11 cellular contexts compared by ENCODE assay signal in genomic region chr9:15512204-15512603, GRCh38. TPM values are rescaled to one million over a fixed set of nuclear protein-coding genes. Genes with fewer than 3 reads are reported as not detected.
DNase-seq lines count a peak whose midpoint lies in the region; ATAC-seq and TF ChIP-seq lines count a peak whose summit lies in the region.
"Had no signal": no experiment of that assay in that cellular context is flagged by ENCODE, and none has a peak within 500 bp of the region (broad histone marks: within the 10 kb centered on the region; RNA-seq: fewer than 3 reads in every experiment).

No MANE protein-coding gene starts in this region.

- no peaks in the 10 kb centered on the region for H3K27me3 ChIP-seq in dorsolateral prefrontal cortex
- H3K27me3 ChIP-seq: esophagus muscularis mucosa had no signal

- peak overlapping the region; percentile 5 for H3K4me3 Mint-ChIP-seq in activated naive CD4-positive, alpha-beta T cell treated with anti-CD3 and anti-CD28 coated beads, Interleukin-2, amount 50 U/mL, for 24 hours
- peak overlapping the region; percentile 40 for H3K4me3 Mint-ChIP-seq in type B pancreatic cell

- TF ChIP-seq CTCF in dorsolateral prefrontal cortex (IDR thresholded peaks at IDR 0.05 in 54 of 56, conservative IDR thresholded peaks at IDR 0.05 in 2 of 56; ENCODE audit: low read depth in 1 of 56, partially characterized antibody in 56 of 56), result no peak
- TF ChIP-seq CTCF in type B pancreatic cell (conservative IDR thresholded peaks at IDR 0.05), result no peak
- TF ChIP-seq CTCF in GM13976 (IDR thresholded peaks at IDR 0.05; ENCODE audit: borderline replicate concordance, control extremely low read depth, extremely low read depth, insufficient read depth, missing control alignments), result no peak

- H3K27me3 Mint-ChIP-seq in activated naive CD4-positive, alpha-beta T cell treated with anti-CD3 and anti-CD28 coated beads, Interleukin-2, amount 50 U/mL, for 24 hours, result no peaks in the 10 kb centered on the region
- H3K27me3 Mint-ChIP-seq in type B pancreatic cell, result no peaks in the 10 kb centered on the region

- ATAC-seq in HG03521 (IDR thresholded peaks at IDR 0.05; ENCODE audit: unreplicated experiment), result no peak

- peaks cover 53% of the 10 kb centered on the region for H3K4me1 Mint-ChIP-seq in activated naive CD4-positive, alpha-beta T cell treated with anti-CD3 and anti-CD28 coated beads, Interleukin-2, amount 50 U/mL, for 24 hours
- H3K4me1 Mint-ChIP-seq in type B pancreatic cell (ENCODE audit: unreplicated experiment), result peaks cover 30% of the 10 kb centered on the region

- peak overlapping the region; percentile 68 for H3K27ac Mint-ChIP-seq in activated naive CD4-positive, alpha-beta T cell treated with anti-CD3 and anti-CD28 coated beads, Interleukin-2, amount 50 U/mL, for 24 hours
- H3K27ac Mint-ChIP-seq in type B pancreatic cell, result peak overlapping the region; percentile 21

- H3K4me3 ChIP-seq in dorsolateral prefrontal cortex, result peak overlapping the region in 8 of 59 donors; percentile 88 to 99 (median 96)

- H3K9me3 Mint-ChIP-seq in activated naive CD4-positive, alpha-beta T cell treated with anti-CD3 and anti-CD28 coated beads, Interleukin-2, amount 50 U/mL, for 24 hours, result no peaks in the 10 kb centered on the region
- H3K9me3 Mint-ChIP-seq in type B pancreatic cell, result no peaks in the 10 kb centered on the region

- H3K36me3 Mint-ChIP-seq in activated naive CD4-positive, alpha-beta T cell treated with anti-CD3 and anti-CD28 coated beads, Interleukin-2, amount 50 U/mL, for 24 hours, result no peaks in the 10 kb centered on the region
- peaks cover 6% of the 10 kb centered on the region for H3K36me3 Mint-ChIP-seq in type B pancreatic cell

- DNase-seq in activated naive CD4-positive, alpha-beta T cell treated with anti-CD3 and anti-CD28 coated beads, Interleukin-2, amount 50 U/mL, for 16 hours, result no peak
- peak; percentile 67 for DNase-seq in NCI-H69 (lab: John Stamatoyannopoulos, UW)
- no peak for DNase-seq in dorsolateral prefrontal cortex
- DNase-seq in type B pancreatic cell (ENCODE audit: extremely low spot score, unreplicated experiment), result no peak
- no peak for DNase-seq in activated gamma-delta T cell (lab: John Stamatoyannopoulos, UW)
- no peak for DNase-seq in GM13976 (ENCODE audit: low spot score)
- DNase-seq: SHP77 had no signal

- intact Hi-C loops in dorsolateral prefrontal cortex (cut with DNase I), result loop anchor here (5.0 kb wide), 2 partner anchors 40 to 90 kb away; partner anchors contain the start of genes SNAPC3 (in 2 of the 2) and CCDC171 (in 1 of the 2)

- in situ Hi-C loops in GM13976 (cut with MboI; ENCODE audit: low sequenced_read_pairs, unreplicated experiment), result no loop called here

- peak overlapping the region in 44 of 59 donors; percentile 4 to 100 (median 98) for H3K27ac ChIP-seq in dorsolateral prefrontal cortex
- H3K27ac ChIP-seq: parathyroid adenoma had no signal

RNA-seq across cellular contexts. Expression of gene PSIP1, which starts 1.4 kb away (rescaled TPM):
- total RNA-seq in dorsolateral prefrontal cortex, result 100 to 1,000 TPM; 113 to 233 (median 182) TPM
- total RNA-seq in type B pancreatic cell (ENCODE audit: low replicate concordance), result 26.8 and 117 TPM in 2 replicates

RNA-seq across cellular contexts. Expression of gene CCDC171, which starts 40.6 kb away (rescaled TPM):
- total RNA-seq in dorsolateral prefrontal cortex (10 to 100 TPM in 118 of 120 experiments, 1 to 10 TPM in 2; 9.4 to 28.1 (median 15.9) TPM), type B pancreatic cell (ENCODE audit: low replicate concordance) (1.5 and 7.4 TPM in 2 replicates)
